ENCODE assay signal across 13 cellular contexts in the genomic region with DNA sequence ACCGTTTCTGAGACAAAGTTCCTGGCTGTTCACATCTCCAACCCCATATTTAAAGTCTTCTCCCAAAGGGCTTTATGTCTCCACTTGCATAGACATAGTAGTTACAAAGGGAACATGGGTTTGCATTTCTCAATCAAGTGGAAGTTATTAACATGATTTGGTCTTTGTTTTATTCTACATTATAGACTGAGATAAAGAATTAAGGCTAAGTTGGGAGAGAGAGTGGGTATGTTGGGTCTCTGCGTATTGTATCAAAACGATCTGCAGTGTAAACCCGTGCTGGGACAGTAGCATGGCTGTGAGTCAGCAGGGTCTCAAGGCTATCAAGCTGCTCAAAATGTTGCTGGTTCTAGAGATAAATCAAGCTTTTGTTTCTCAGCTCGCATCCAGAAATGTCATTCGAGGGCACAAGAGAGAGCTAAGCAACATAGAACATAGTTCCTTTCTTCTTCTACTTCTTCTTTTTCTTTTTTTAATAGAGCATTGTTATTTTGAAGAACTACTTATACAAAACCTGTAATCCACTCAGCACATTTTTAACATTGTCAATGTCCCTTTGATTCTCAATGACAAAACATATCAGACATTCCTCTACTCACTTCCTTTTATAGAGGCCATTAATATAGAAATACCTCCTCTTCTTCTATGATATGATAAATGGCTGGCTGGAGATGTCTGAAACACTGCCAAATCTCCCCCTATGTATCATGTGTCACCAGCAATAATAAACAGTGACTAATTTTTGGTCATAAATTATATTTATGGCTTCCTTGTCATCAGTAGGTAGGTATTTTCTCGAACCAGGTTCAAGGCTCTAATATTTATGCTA. TPM values are rescaled to one million over a fixed set of nuclear protein-coding genes. Genes with fewer than 3 reads are reported as not detected.
DNase-seq lines count a peak whose midpoint lies in the region; TF ChIP-seq lines count a peak whose summit lies in the region.
"Had no signal": no experiment of that assay in that cellular context is flagged by ENCODE, and none has a peak within 500 bp of the region (broad histone marks: within the 10 kb centered on the region; RNA-seq: fewer than 3 reads in every experiment).

No MANE protein-coding gene starts in this region.

- intact Hi-C loops in prostate gland (cut with DNase I): no loop called here

- no peaks in the 10 kb centered on the region for H3K27me3 ChIP-seq in HAP-1 (ENCODE audit: low read depth)
- no peaks in the 10 kb centered on the region for H3K27me3 ChIP-seq in prostate gland (replicated peaks; ENCODE audit: insufficient read depth)

- no peaks in the 10 kb centered on the region for H3K9me3 ChIP-seq in HAP-1
- no peaks in the 10 kb centered on the region for H3K9me3 ChIP-seq in prostate gland

- no peak overlapping the region for H3K4me3 ChIP-seq in HAP-1
- H3K4me3 ChIP-seq in fibroblast of pulmonary artery (replicated peaks; ENCODE audit: low read depth, low read length): no peak overlapping the region
- no peak overlapping the region for H3K4me3 ChIP-seq in prostate gland

- 61% methylated on average over 7 of the region's 7 CpGs for WGBS in prostate gland

- H3K4me3 Mint-ChIP-seq in activated naive CD8-positive, alpha-beta T cell treated with anti-CD3 and anti-CD28 coated beads for 36 hours: no peak overlapping the region
- H3K4me3 Mint-ChIP-seq: activated CD8-positive, alpha-beta T cell treated with anti-CD3 and anti-CD28 coated beads, Interleukin-2, amount 10 ng/mL, durations not matched to agents 7 days and 5 days had no signal

- H3K9me3 Mint-ChIP-seq in activated naive CD8-positive, alpha-beta T cell treated with anti-CD3 and anti-CD28 coated beads for 36 hours: no peaks in the 10 kb centered on the region

- H3K27ac ChIP-seq in prostate gland: no peak overlapping the region
- H3K27ac ChIP-seq: epithelial cell of prostate, KMS-11 had no signal

- DNase-seq in HAP-1 (ENCODE audit: low spot score in 2 of 2) (peak; percentile 56 to 77), RKO (ENCODE audit: low spot score) (peak; percentile 55), fibroblast of pulmonary artery (ENCODE audit: low read depth) (peak; percentile 23), renal cortical epithelial cell (ENCODE audit: low read depth) (peak; percentile 32), prostate gland (ENCODE audit: low spot score) (no peak), UCSD-AML1 (lab: John Stamatoyannopoulos, UW; ENCODE audit: unreplicated experiment) (no peak), DMS153 treated with DMSO at 0.1 percent for 48 hours (lab: John Stamatoyannopoulos, UW; ENCODE audit: unreplicated experiment) (no peak)
- DNase-seq in activated naive CD8-positive, alpha-beta T cell treated with anti-CD3 and anti-CD28 coated beads for 36 hours: no peak
- DNase-seq: activated CD8-positive, alpha-beta T cell treated with anti-CD3 and anti-CD28 coated beads, Interleukin-2, amount 10 ng/mL, durations not matched to agents 7 days and 5 days; amniotic stem cell; stimulated activated CD4-positive, alpha-beta T cell treated with anti-CD3 and anti-CD28 coated beads, Interleukin-4, amount 100 ng/mL, for 4 hours had no signal

- H3K36me3 Mint-ChIP-seq in activated naive CD8-positive, alpha-beta T cell treated with anti-CD3 and anti-CD28 coated beads for 36 hours: no peaks in the 10 kb centered on the region

- H3K4me1 ChIP-seq in HAP-1 (peaks cover 16% of the 10 kb centered on the region), prostate gland (replicated peaks) (no peaks in the 10 kb centered on the region)

- H3K36me3 ChIP-seq in HAP-1 (replicated peaks): no peaks in the 10 kb centered on the region
- no peaks in the 10 kb centered on the region for H3K36me3 ChIP-seq in prostate gland

- peaks cover 11% of the 10 kb centered on the region for H3K27me3 Mint-ChIP-seq in activated naive CD8-positive, alpha-beta T cell treated with anti-CD3 and anti-CD28 coated beads for 36 hours

- no peak for TF ChIP-seq POLR2A in prostate gland (IDR thresholded peaks at IDR 0.05)

- H3K27ac Mint-ChIP-seq in activated naive CD8-positive, alpha-beta T cell treated with anti-CD3 and anti-CD28 coated beads for 36 hours: no peak overlapping the region
- H3K27ac Mint-ChIP-seq: activated CD8-positive, alpha-beta T cell treated with anti-CD3 and anti-CD28 coated beads, Interleukin-2, amount 10 ng/mL, durations not matched to agents 7 days and 5 days had no signal

- in situ Hi-C loops in HAP-1 (cut with MboI; ENCODE audit: low sequenced_read_pairs): no loop called here

- peaks cover 4% of the 10 kb centered on the region for H3K4me1 Mint-ChIP-seq in activated naive CD8-positive, alpha-beta T cell treated with anti-CD3 and anti-CD28 coated beads for 36 hours

- TF ChIP-seq CTCF in fibroblast of pulmonary artery (IDR thresholded peaks at IDR 0.05; ENCODE audit: low read length, missing control alignments): no peak
- TF ChIP-seq CTCF in prostate gland (IDR thresholded peaks at IDR 0.05): no peak

RNA-seq across cellular contexts. Expression of gene RHOBTB1, which starts 34.5 kb away (rescaled TPM):
- total RNA-seq in renal cortical epithelial cell (23.2 and 32.3 TPM in 2 replicates), prostate gland (10 to 100 TPM in 1 of 2 donors, 1 to 10 TPM in 1; 4.9 to 28.9 TPM)
- under 1 TPM in 1 of 2 experiments, not detected in 1; 0.16 TPM for total RNA-seq in activated naive CD8-positive, alpha-beta T cell treated with anti-CD3 and anti-CD28 coated beads for 36 hours

Comparison
In these comparisons a context has a peak if more than half of its experiments do, and no peak if none do; other contexts are left out.
1. DNase-seq: peak in HAP-1 (2 of 2), RKO (single experiment), fibroblast of pulmonary artery (single experiment) and renal cortical epithelial cell (single experiment); none in prostate gland (single experiment), UCSD-AML1 (single experiment), DMS153 treated with DMSO at 0.1 percent for 48 hours (single experiment) and activated naive CD8-positive, alpha-beta T cell treated with anti-CD3 and anti-CD28 coated beads for 36 hours (single experiment).
2. RNA of gene RHOBTB1, which starts 34.5 kb away (total RNA-seq): 4.9 to 28.9 TPM in prostate gland and 23.2 to 32.3 TPM in renal cortical epithelial cell; 0.16 TPM in activated naive CD8-positive, alpha-beta T cell treated with anti-CD3 and anti-CD28 coated beads for 36 hours; every median in the first group is over 4 times any median in the second.